In the genomic region with DNA sequence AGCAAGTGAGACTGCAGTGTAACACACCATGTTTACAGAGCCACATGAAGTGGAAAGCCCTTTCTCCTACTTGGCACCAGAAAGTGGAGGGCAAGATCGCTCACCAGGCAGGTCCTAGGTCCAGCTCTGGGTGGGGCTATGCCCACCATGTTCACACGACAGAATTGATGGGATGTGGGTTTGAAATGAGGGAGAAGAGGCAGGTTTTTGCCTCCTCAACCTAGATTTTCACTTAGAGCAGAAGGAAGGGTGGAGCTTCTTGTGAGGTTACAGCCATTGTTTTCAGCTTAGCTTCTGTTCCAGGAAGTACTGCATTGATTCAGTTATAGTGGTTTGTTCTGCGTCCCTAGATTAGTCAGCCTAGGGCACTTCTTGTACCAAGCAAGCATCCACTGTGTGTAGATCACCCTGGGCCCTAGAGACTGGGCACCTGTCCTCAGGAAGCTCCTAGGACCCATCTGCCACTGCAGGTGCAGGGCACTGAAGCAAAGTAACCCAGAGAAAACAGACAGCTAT, we compare ENCODE assay signal across 9 cellular contexts. TPM values are rescaled to one million over a fixed set of nuclear protein-coding genes. Genes with fewer than 3 reads are reported as not detected.
DNase-seq lines count a peak whose midpoint lies in the region; ATAC-seq and TF ChIP-seq lines count a peak whose summit lies in the region.
"Had no signal": no experiment of that assay in that cellular context is flagged by ENCODE, and none has a peak within 500 bp of the region (broad histone marks: within the 10 kb centered on the region; RNA-seq: fewer than 3 reads in every experiment).

No MANE protein-coding gene starts in this region.

- peaks cover 61 to 89% (median 68%) of the 10 kb centered on the region in 3 donors for H3K4me1 Mint-ChIP-seq in T-cell
- peaks cover 52% of the 10 kb centered on the region for H3K4me1 Mint-ChIP-seq in stimulated activated effector memory CD8-positive, alpha-beta T cell treated with anti-CD3 and anti-CD28 coated beads, Interleukin-12 subunit alpha, Interleukin-12 subunit beta, amount 100 ng/mL, for 72 hours

- H3K27ac ChIP-seq in coronary artery = peak overlapping the region in 1 of 2 donors; percentile 73

- DNase-seq in T-cell = peak in 27 of 34 experiments; percentile 3 to 56 (median 29)
- no peak for DNase-seq in coronary artery (ENCODE audit: low spot score)
- peak; percentile 25 to 83 for DNase-seq in stimulated activated effector memory CD8-positive, alpha-beta T cell treated with anti-CD3 and anti-CD28 coated beads, Interleukin-12 subunit alpha, Interleukin-12 subunit beta, amount 100 ng/mL, for 72 hours (ENCODE audit: low spot score in 2 of 2)
- no peak for DNase-seq in NCI-H1694 (lab: John Stamatoyannopoulos, UW)
- DNase-seq in NCI-H146 (lab: John Stamatoyannopoulos, UW) = no peak
- no peak for DNase-seq in GM13976 (ENCODE audit: low spot score)

- peak overlapping the region; percentile 97 to 99 (median 97) for H3K4me3 Mint-ChIP-seq in T-cell
- H3K4me3 Mint-ChIP-seq in stimulated activated effector memory CD8-positive, alpha-beta T cell treated with anti-CD3 and anti-CD28 coated beads, Interleukin-12 subunit alpha, Interleukin-12 subunit beta, amount 100 ng/mL, for 72 hours = peak overlapping the region; percentile 95

- H3K27me3 Mint-ChIP-seq in T-cell = no peaks in the 10 kb centered on the region

- no peaks in the 10 kb centered on the region for H3K9me3 Mint-ChIP-seq in T-cell
- H3K9me3 Mint-ChIP-seq in stimulated activated effector memory CD8-positive, alpha-beta T cell treated with anti-CD3 and anti-CD28 coated beads, Interleukin-12 subunit alpha, Interleukin-12 subunit beta, amount 100 ng/mL, for 72 hours = peaks cover 2% of the 10 kb centered on the region

- CTCF ChIA-PET in T-cell (lab: Charles Lee) = interaction anchor here in 1 of 2 donors (0.6 to 2.4 kb wide), 5 partner anchors 14 to 839 kb away, joined by 3 to 7 read pairs (median 3); a partner anchor contains a TSS

- H3K27ac Mint-ChIP-seq in T-cell = peak overlapping the region; percentile 98 to 99
- H3K27ac Mint-ChIP-seq in stimulated activated effector memory CD8-positive, alpha-beta T cell treated with anti-CD3 and anti-CD28 coated beads, Interleukin-12 subunit alpha, Interleukin-12 subunit beta, amount 100 ng/mL, for 72 hours = peak overlapping the region; percentile 98

- POLR2A ChIA-PET in T-cell (lab: Charles Lee) = interaction anchor here (0.7 to 1.1 kb wide), 4 partner anchors 10 to 203 kb away, joined by 3 to 4 read pairs (median 3); no protein-coding TSS in a partner anchor

- in situ Hi-C loops in GM13976 (cut with MboI; ENCODE audit: low sequenced_read_pairs, unreplicated experiment) = loop anchor here (10.0 kb wide), 2 partner anchors 270 to 350 kb away; a partner anchor contains a TSS

- TF ChIP-seq CTCF in coronary artery (IDR thresholded peaks at IDR 0.05) (no peak), GM13976 (IDR thresholded peaks at IDR 0.05; ENCODE audit: borderline replicate concordance, control extremely low read depth, extremely low read depth, insufficient read depth, missing control alignments) (no peak)

- H3K36me3 Mint-ChIP-seq in T-cell = peaks cover 27% of the 10 kb centered on the region
- H3K36me3 Mint-ChIP-seq in stimulated activated effector memory CD8-positive, alpha-beta T cell treated with anti-CD3 and anti-CD28 coated beads, Interleukin-12 subunit alpha, Interleukin-12 subunit beta, amount 100 ng/mL, for 72 hours = peaks cover 67% of the 10 kb centered on the region

- H3K4me3 ChIP-seq in coronary artery = peak overlapping the region; percentile 60

- ATAC-seq in GM18868 (IDR thresholded peaks at IDR 0.05; ENCODE audit: unreplicated experiment) (peak; percentile 57), HG02870 (IDR thresholded peaks at IDR 0.05; ENCODE audit: unreplicated experiment) (peak; percentile 46), T-cell (replicated peaks in 1 of 4) (peak; percentile 72 to 83 (median 78))
- ATAC-seq in stimulated activated effector memory CD8-positive, alpha-beta T cell treated with anti-CD3 and anti-CD28 coated beads, Interleukin-12 subunit alpha, Interleukin-12 subunit beta, amount 100 ng/mL, for 72 hours = peak; percentile 90

RNA-seq across cellular contexts. Expression of a gene that starts 2.3 kb away (rescaled TPM):
- total RNA-seq in T-cell = 100 to 1,000 TPM; 288 to 405 (median 386) TPM
- total RNA-seq: LHCN-M2 had no signal

Comparison
In these comparisons a context has a peak if more than half of its experiments do, and no peak if none do; other contexts are left out.
1. DNase-seq: peak in T-cell (27 of 34) and stimulated activated effector memory CD8-positive, alpha-beta T cell treated with anti-CD3 and anti-CD28 coated beads, Interleukin-12 subunit alpha, Interleukin-12 subunit beta, amount 100 ng/mL, for 72 hours (2 of 2); none in coronary artery (single experiment), NCI-H1694 (single experiment), NCI-H146 (single experiment) and GM13976 (single experiment).
2. Peak in every context shown above with its lines, with median percentiles within 50 percentile points of each other: ATAC-seq.